28 cellular contexts compared by ENCODE assay signal in genomic region chr3:53483821-53484220, GRCh38.
"Had no signal": no experiment of that assay in that cellular context is flagged by ENCODE, and none has a peak within 500 bp of the region (broad histone marks: within the 10 kb centered on the region; RNA-seq: fewer than 3 reads in every experiment).

No MANE protein-coding gene starts in this region.

- H3K4me1 ChIP-seq: left ventricle myocardium inferior, stomach, tibial artery, upper lobe of right lung had no signal

- H3K4me3 Mint-ChIP-seq: immature natural killer cell; mesothelial cell of epicardium; naive B cell; natural killer cell treated with Interleukin-12 subunit alpha and Interleukin-12 subunit beta and Interleukin-15 and Interleukin-18, amount 100 ng/mL, for 72 hours; stimulated activated naive B cell treated with anti-CD40 and anti-IgM and Interleukin-4, amounts not matched to agents 10 μg/mL and 1 μg/mL and 100 μg/mL, for 72 hours had no signal

- ATAC-seq: right cardiac atrium; sciatic nerve; stimulated activated naive B cell treated with anti-CD40 and anti-IgM and Interleukin-4, amounts not matched to agents 10 μg/mL and 1 μg/mL and 100 μg/mL, for 72 hours; stimulated activated naive CD8-positive, alpha-beta T cell treated with anti-CD3 and anti-CD28 coated beads, Interleukin-15, Interleukin-2, amounts not matched to agents 100 U/mL and 50 U/mL, for 24 hours; upper lobe of right lung had no signal

- H3K9me3 Mint-ChIP-seq: immature natural killer cell; mesothelial cell of epicardium; naive B cell; natural killer cell treated with Interleukin-12 subunit alpha and Interleukin-12 subunit beta and Interleukin-15 and Interleukin-18, amount 100 ng/mL, for 72 hours; stimulated activated naive B cell treated with anti-CD40 and anti-IgM and Interleukin-4, amounts not matched to agents 10 μg/mL and 1 μg/mL and 100 μg/mL, for 72 hours had no signal

- H3K36me3 ChIP-seq: left ventricle myocardium inferior, ovary, prostate gland, stomach, suprapubic skin, thoracic aorta, tibial artery, upper lobe of right lung had no signal

- H3K27ac Mint-ChIP-seq: immature natural killer cell; mesothelial cell of epicardium; naive B cell; natural killer cell treated with Interleukin-12 subunit alpha and Interleukin-12 subunit beta and Interleukin-15 and Interleukin-18, amount 100 ng/mL, for 72 hours; stimulated activated naive B cell treated with anti-CD40 and anti-IgM and Interleukin-4, amounts not matched to agents 10 μg/mL and 1 μg/mL and 100 μg/mL, for 72 hours had no signal

- H3K9me3 ChIP-seq: left ventricle myocardium inferior, ovary, prostate gland, stomach, suprapubic skin, thoracic aorta, tibial artery, upper lobe of right lung had no signal

- H3K4me3 ChIP-seq: left ventricle myocardium inferior, lung, ovary, prostate gland, skin epidermis, stomach, suprapubic skin, thoracic aorta, tibial artery, upper lobe of right lung had no signal

- H3K4me1 Mint-ChIP-seq: immature natural killer cell; mesothelial cell of epicardium; naive B cell; stimulated activated naive B cell treated with anti-CD40 and anti-IgM and Interleukin-4, amounts not matched to agents 10 μg/mL and 1 μg/mL and 100 μg/mL, for 72 hours had no signal

- H3K36me3 Mint-ChIP-seq: immature natural killer cell; mesothelial cell of epicardium; naive B cell; natural killer cell treated with Interleukin-12 subunit alpha and Interleukin-12 subunit beta and Interleukin-15 and Interleukin-18, amount 100 ng/mL, for 72 hours; stimulated activated naive B cell treated with anti-CD40 and anti-IgM and Interleukin-4, amounts not matched to agents 10 μg/mL and 1 μg/mL and 100 μg/mL, for 72 hours had no signal

- H3K27ac ChIP-seq: left ventricle myocardium inferior, ovary, skin epidermis, stomach, suprapubic skin, thoracic aorta, tibial artery had no signal

- DNase-seq: hippocampal formation; immature natural killer cell; kidney; left ventricle myocardium inferior; mesendoderm; naive B cell; ovary; posterior cingulate gyrus; retina; right cardiac atrium; stimulated activated CD4-positive, alpha-beta T cell treated with anti-CD3 and anti-CD28 coated beads, Interleukin-12 subunit alpha, Interleukin-12 subunit beta, amount 100 ng/mL, for 4 hours; stimulated activated CD4-positive, alpha-beta T cell treated with anti-CD3 and anti-CD28 coated beads, Interleukin-15, amount 100 ng/mL, for 24 hours; stimulated activated CD4-positive, alpha-beta T cell treated with anti-CD3 and anti-CD28 coated beads, Interleukin-2, amount 100 ng/mL, for 24 hours; stimulated activated CD4-positive, alpha-beta T cell treated with anti-CD3 and anti-CD28 coated beads, Interleukin-4, amount 100 ng/mL, for 1 hour; stimulated activated naive B cell treated with anti-CD40 and anti-IgM and Interleukin-4, amounts not matched to agents 10 μg/mL and 1 μg/mL and 100 μg/mL, for 72 hours; stimulated activated naive CD8-positive, alpha-beta T cell treated with anti-CD3 and anti-CD28 coated beads, Interleukin-15, Interleukin-2, amounts not matched to agents 100 U/mL and 50 U/mL, for 24 hours; stomach; tibial artery; trophoblast cell; upper lobe of right lung had no signal
